ENCODE assay signal across 21 cellular contexts in the genomic region with DNA sequence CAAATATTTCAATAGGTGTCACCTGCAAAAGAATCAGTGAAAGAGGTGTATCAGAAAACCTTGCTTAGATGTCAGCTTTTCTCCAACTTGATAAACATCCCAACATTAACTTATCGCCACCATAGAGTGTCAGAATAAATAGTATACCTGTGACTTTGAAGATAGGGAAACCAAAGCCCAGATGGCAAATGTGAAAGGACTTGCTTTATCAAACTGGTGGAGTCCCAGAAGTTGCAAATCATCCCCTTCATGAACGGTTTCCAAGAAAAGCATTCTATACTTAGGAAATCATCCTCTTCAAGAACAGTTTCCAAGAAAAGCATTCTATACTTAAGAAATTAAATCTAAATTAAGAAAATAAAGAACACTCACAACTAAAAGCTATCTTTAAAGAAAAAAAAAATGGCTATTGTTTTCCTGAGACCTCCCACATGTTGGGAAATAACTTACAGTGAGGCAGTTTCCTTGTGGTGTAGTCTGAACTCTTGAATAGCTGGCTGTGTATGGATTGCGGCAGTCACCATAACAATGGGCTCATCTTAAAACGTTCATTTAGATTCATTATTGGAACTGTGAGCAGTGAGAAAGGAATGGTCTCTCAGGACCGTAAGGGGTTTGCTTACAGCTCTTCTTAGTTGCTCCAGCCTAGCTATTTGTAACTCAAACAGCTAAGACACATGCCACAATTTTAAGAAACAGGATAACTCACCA. TPM values are rescaled to one million over a fixed set of nuclear protein-coding genes. Genes with fewer than 3 reads are reported as not detected.
DNase-seq lines count a peak whose midpoint lies in the region; ATAC-seq, FAIRE-seq and TF ChIP-seq lines count a peak whose summit lies in the region.
"Had no signal": no experiment of that assay in that cellular context is flagged by ENCODE, and none has a peak within 500 bp of the region (broad histone marks: within the 10 kb centered on the region; RNA-seq: fewer than 3 reads in every experiment).

No MANE protein-coding gene starts in this region.

- H2BK5ac ChIP-seq in trophoblast cell (ENCODE audit: low read depth, low read length, poor library complexity), result no peak overlapping the region

- H4K8ac ChIP-seq in trophoblast cell (ENCODE audit: low read depth, low read length), result no peak overlapping the region

- H3K27ac Mint-ChIP-seq in activated CD8-positive, alpha-beta T cell treated with anti-CD3 and anti-CD28 coated beads, Interleukin-2, amount 10 ng/mL, durations not matched to agents 7 days and 5 days, result peak overlapping the region; percentile 55
- no peak overlapping the region for H3K27ac Mint-ChIP-seq in activated CD8-positive, alpha-beta T cell treated with anti-CD3 and anti-CD28 coated beads for 36 hours
- H3K27ac Mint-ChIP-seq in WTC11, result peak overlapping the region; percentile 64; the same call in 1 of the 2 replicates
- H3K27ac Mint-ChIP-seq: HFFc6 had no signal

- H3K9me3 Mint-ChIP-seq in activated CD8-positive, alpha-beta T cell treated with anti-CD3 and anti-CD28 coated beads, Interleukin-2, amount 10 ng/mL, durations not matched to agents 7 days and 5 days (ENCODE audit: insufficient read depth), result no peaks in the 10 kb centered on the region
- no peaks in the 10 kb centered on the region for H3K9me3 Mint-ChIP-seq in activated CD8-positive, alpha-beta T cell treated with anti-CD3 and anti-CD28 coated beads for 36 hours
- H3K9me3 Mint-ChIP-seq in WTC11, result peaks cover 11% of the 10 kb centered on the region
- H3K9me3 Mint-ChIP-seq: activated T-cell treated with anti-CD3 and anti-CD28 coated beads, Interleukin-2, amount 50 U/mL, for 4 hours; HFFc6 had no signal

- H2BK12ac ChIP-seq in trophoblast cell (ENCODE audit: low read length), result no peak overlapping the region

- FAIRE-seq in HTR-8/SVneo (lab: Jason Lieb, UNC), result no peak
- FAIRE-seq: A549 had no signal

- H2BK120ac ChIP-seq in trophoblast cell (ENCODE audit: insufficient read depth, low read length, poor library complexity), result no peak overlapping the region

- H3K4me3 Mint-ChIP-seq in activated CD8-positive, alpha-beta T cell treated with anti-CD3 and anti-CD28 coated beads, Interleukin-2, amount 10 ng/mL, durations not matched to agents 7 days and 5 days, result no peak overlapping the region
- no peak overlapping the region for H3K4me3 Mint-ChIP-seq in activated CD8-positive, alpha-beta T cell treated with anti-CD3 and anti-CD28 coated beads for 36 hours
- H3K4me3 Mint-ChIP-seq in WTC11, result no peak overlapping the region
- H3K4me3 Mint-ChIP-seq: activated T-cell treated with anti-CD3 and anti-CD28 coated beads, Interleukin-2, amount 50 U/mL, for 4 hours; HFFc6 had no signal

- H3K27ac ChIP-seq in trophoblast cell (ENCODE audit: low read depth, low read length), result no peak overlapping the region
- H3K27ac ChIP-seq: A549, tibial artery had no signal

- no peak overlapping the region for H2AK5ac ChIP-seq in trophoblast cell (ENCODE audit: low read length)

- no peak overlapping the region for H3K9ac ChIP-seq in trophoblast cell (ENCODE audit: low read length)

- no peak for DNase-seq in activated CD8-positive, alpha-beta T cell treated with anti-CD3 and anti-CD28 coated beads, Interleukin-2, amount 10 ng/mL, durations not matched to agents 7 days and 5 days
- no peak for DNase-seq in activated CD8-positive, alpha-beta T cell treated with anti-CD3 and anti-CD28 coated beads for 36 hours
- no peak for DNase-seq in WTC11 (ENCODE audit: low spot score)
- peak; percentile 93 for DNase-seq in fibroblast of peridontal ligament (ENCODE audit: extremely low read depth)
- DNase-seq in sciatic nerve (ENCODE audit: low spot score), result no peak
- no peak for DNase-seq in HTR-8/SVneo (ENCODE audit: insufficient read length, low spot score)
- DNase-seq in trophoblast cell, result no peak
- DNase-seq: activated CD4-positive, alpha-beta T cell treated with anti-CD3 and anti-CD28 coated beads for 48 hours; activated T-cell treated with anti-CD3 and anti-CD28 coated beads, Interleukin-2, amount 50 U/mL, for 4 hours; amniotic stem cell; effector memory CD4-positive, alpha-beta T cell; HFFc6; hypothalamus; MG63; nucleus accumbens; T-helper 1 cell; tibial artery had no signal

- H3K4me1 ChIP-seq in trophoblast cell (ENCODE audit: control insufficient read depth in 1 of 2, insufficient read depth in 2 of 2, low read length in 2 of 2), result no peaks in the 10 kb centered on the region
- H3K4me1 ChIP-seq: A549 had no signal

- TF ChIP-seq CTCF in activated CD8-positive, alpha-beta T cell treated with anti-CD3 and anti-CD28 coated beads for 36 hours (IDR thresholded peaks at IDR 0.05), result no peak
- TF ChIP-seq CTCF in WTC11 (IDR thresholded peaks at IDR 0.05), result no peak

- H3K4me1 Mint-ChIP-seq in activated CD8-positive, alpha-beta T cell treated with anti-CD3 and anti-CD28 coated beads, Interleukin-2, amount 10 ng/mL, durations not matched to agents 7 days and 5 days (ENCODE audit: low read depth), result peaks cover 3% of the 10 kb centered on the region
- peaks cover 3% of the 10 kb centered on the region for H3K4me1 Mint-ChIP-seq in activated CD8-positive, alpha-beta T cell treated with anti-CD3 and anti-CD28 coated beads for 36 hours (ENCODE audit: low read depth)
- H3K4me1 Mint-ChIP-seq in WTC11, result peaks cover 10% of the 10 kb centered on the region

- no peak overlapping the region for H4K12ac ChIP-seq in trophoblast cell (ENCODE audit: low read depth, low read length)

- no peaks in the 10 kb centered on the region for H3K27me3 Mint-ChIP-seq in activated CD8-positive, alpha-beta T cell treated with anti-CD3 and anti-CD28 coated beads, Interleukin-2, amount 10 ng/mL, durations not matched to agents 7 days and 5 days (ENCODE audit: low read depth)
- no peaks in the 10 kb centered on the region for H3K27me3 Mint-ChIP-seq in activated CD8-positive, alpha-beta T cell treated with anti-CD3 and anti-CD28 coated beads for 36 hours
- no peaks in the 10 kb centered on the region for H3K27me3 Mint-ChIP-seq in WTC11 (ENCODE audit: low read depth)

- H3K14ac ChIP-seq in trophoblast cell (ENCODE audit: low read length), result no peak overlapping the region

- no peak overlapping the region for H4K91ac ChIP-seq in trophoblast cell (ENCODE audit: low read depth, low read length)

- no peaks in the 10 kb centered on the region for H3K79me2 ChIP-seq in trophoblast cell (ENCODE audit: control insufficient read depth, insufficient read depth, low read length, poor library complexity)

- H3K79me1 ChIP-seq in trophoblast cell (ENCODE audit: low read length), result no peaks in the 10 kb centered on the region

- no peak overlapping the region for H3K18ac ChIP-seq in trophoblast cell (ENCODE audit: low read length)

- no peak for ATAC-seq in activated CD8-positive, alpha-beta T cell treated with anti-CD3 and anti-CD28 coated beads, Interleukin-2, amount 10 ng/mL, durations not matched to agents 7 days and 5 days
- no peak for ATAC-seq in activated CD8-positive, alpha-beta T cell treated with anti-CD3 and anti-CD28 coated beads for 36 hours
- ATAC-seq in WTC11 (no peak), sciatic nerve (peak; percentile 17), GM18870 (IDR thresholded peaks at IDR 0.05; ENCODE audit: unreplicated experiment) (no peak)
- ATAC-seq: A549; activated T-cell treated with anti-CD3 and anti-CD28 coated beads, Interleukin-2, amount 50 U/mL, for 4 hours; Panc1 had no signal

- H3K9me3 ChIP-seq in trophoblast cell (ENCODE audit: insufficient read depth, low read depth, low read length), result no peaks in the 10 kb centered on the region
- H3K9me3 ChIP-seq: A549, MG63, tibial artery had no signal

- intact Hi-C loops in activated CD8-positive, alpha-beta T cell treated with anti-CD3 and anti-CD28 coated beads for 36 hours (cut with micrococcal nuclease), result no loop called here
- intact Hi-C loops in sciatic nerve (cut with DNase I), result no loop called here

- POLR2A ChIA-PET in activated CD8-positive, alpha-beta T cell treated with anti-CD3 and anti-CD28 coated beads, Interleukin-2, amount 10 ng/mL, durations not matched to agents 7 days and 5 days (lab: Charles Lee), result no interaction called here
- POLR2A ChIA-PET in activated CD8-positive, alpha-beta T cell treated with anti-CD3 and anti-CD28 coated beads for 36 hours (lab: Charles Lee), result interaction anchor here (0.7 kb wide), 1 partner anchor 23 kb away, joined by 3 read pairs; no protein-coding TSS in a partner anchor
- POLR2A ChIA-PET in WTC11 (lab: Charles Lee), result no interaction called here

- WGBS in trophoblast cell (ENCODE audit: extremely low coverage, insufficient coverage, insufficient read length), result no CpG with 5 or more reads among the region's 5 CpGs

- no peak overlapping the region for H3K4me2 ChIP-seq in trophoblast cell (ENCODE audit: low read length)
- H3K4me2 ChIP-seq: A549 had no signal

- peaks cover 2 to 9% of the 10 kb centered on the region in 2 experiments for H3K36me3 ChIP-seq in trophoblast cell (ENCODE audit: control insufficient read depth in 1 of 2, insufficient read depth in 2 of 2, low read length in 2 of 2)

- no peak overlapping the region for H2AFZ ChIP-seq in trophoblast cell (ENCODE audit: insufficient read depth, low read length, poor library complexity)

- H3K27me3 ChIP-seq in trophoblast cell (ENCODE audit: insufficient read depth, low read length), result no peaks in the 10 kb centered on the region
- H3K27me3 ChIP-seq: MG63, tibial artery had no signal

- CTCF ChIA-PET in activated CD8-positive, alpha-beta T cell treated with anti-CD3 and anti-CD28 coated beads, Interleukin-2, amount 10 ng/mL, durations not matched to agents 7 days and 5 days (lab: Charles Lee), result interaction anchor here (0.8 to 0.9 kb wide), 2 partner anchors 23 to 86 kb away, joined by 3 read pairs; no protein-coding TSS in a partner anchor
- CTCF ChIA-PET in activated CD8-positive, alpha-beta T cell treated with anti-CD3 and anti-CD28 coated beads for 36 hours (lab: Charles Lee), result no interaction called here
- CTCF ChIA-PET in WTC11 (lab: Charles Lee), result no interaction called here

- peaks cover 5% of the 10 kb centered on the region for H3K36me3 Mint-ChIP-seq in activated CD8-positive, alpha-beta T cell treated with anti-CD3 and anti-CD28 coated beads, Interleukin-2, amount 10 ng/mL, durations not matched to agents 7 days and 5 days (ENCODE audit: low read depth)
- H3K36me3 Mint-ChIP-seq in activated CD8-positive, alpha-beta T cell treated with anti-CD3 and anti-CD28 coated beads for 36 hours (ENCODE audit: low read depth), result peaks cover 7% of the 10 kb centered on the region
- H3K36me3 Mint-ChIP-seq in WTC11, result peaks cover 12% of the 10 kb centered on the region

- H3K4me3 ChIP-seq in trophoblast cell (ENCODE audit: low read depth, low read length), result no peak overlapping the region
- H3K4me3 ChIP-seq: A549, MG63, tibial artery had no signal

- H3K23ac ChIP-seq in trophoblast cell (ENCODE audit: low read length), result no peak overlapping the region

- H3K4ac ChIP-seq in trophoblast cell (ENCODE audit: low read depth, low read length), result no peak overlapping the region

TF ChIP-seq in WTC11, 78 proteins besides CTCF, POLR2A, EP300 and RAD21 (continues in another document):
- TF ChIP-seq ATF1 (CRISPR knock-in tag; IDR thresholded peaks at IDR 0.05) (no peak), CREM (CRISPR knock-in tag; IDR thresholded peaks at IDR 0.05) (no peak)

RNA-seq across cellular contexts. Expression of a gene that starts 56.5 kb away (rescaled TPM):
- total RNA-seq in activated CD8-positive, alpha-beta T cell treated with anti-CD3 and anti-CD28 coated beads, Interleukin-2, amount 10 ng/mL, durations not matched to agents 7 days and 5 days, result not detected
- total RNA-seq in activated CD8-positive, alpha-beta T cell treated with anti-CD3 and anti-CD28 coated beads for 36 hours, result not detected
- not detected in 3 replicates for total RNA-seq in WTC11 (2021)
- total RNA-seq in sciatic nerve, result not detected
- not detected in 2 replicates for polyA plus RNA-seq in trophoblast cell (2013)
- total RNA-seq: activated T-cell treated with anti-CD3 and anti-CD28 coated beads, Interleukin-2, amount 50 U/mL, for 4 hours; HFFc6; lower leg skin had no signal
- polyA plus RNA-seq: A549 had no signal
